In the genomic region with DNA sequence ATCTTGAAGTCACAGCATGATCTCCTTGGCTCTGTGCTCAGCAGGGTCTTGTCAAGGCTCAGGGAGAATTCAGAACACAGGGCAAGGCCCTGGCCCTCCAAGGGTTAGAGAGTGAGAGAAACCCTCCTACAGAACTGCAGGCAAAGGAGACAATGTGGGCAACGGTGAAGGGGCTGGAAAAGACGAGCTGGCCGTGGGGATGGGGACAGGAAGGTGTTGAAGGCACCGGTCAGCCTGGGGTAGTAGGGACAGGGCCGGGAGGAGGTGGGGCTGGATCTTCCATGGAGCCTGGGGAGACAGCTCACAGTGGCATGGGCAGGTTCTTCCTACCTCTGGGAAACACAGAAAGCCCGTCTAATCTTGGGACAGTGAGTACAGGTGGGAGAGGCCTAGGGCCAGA, we compare ENCODE assay signal across 13 cellular contexts.
DNase-seq lines count a peak whose midpoint lies in the region; ATAC-seq and TF ChIP-seq lines count a peak whose summit lies in the region.
"Had no signal": no experiment of that assay in that cellular context is flagged by ENCODE, and none has a peak within 500 bp of the region (broad histone marks: within the 10 kb centered on the region; RNA-seq: fewer than 3 reads in every experiment).

No MANE protein-coding gene starts in this region.

- H3K4me2 ChIP-seq in smooth muscle cell, result no peak overlapping the region

- H3K9me3 ChIP-seq in esophagus muscularis mucosa, result no peaks in the 10 kb centered on the region
- H3K9me3 ChIP-seq in transverse colon, result no peaks in the 10 kb centered on the region
- no peaks in the 10 kb centered on the region for H3K9me3 ChIP-seq in smooth muscle cell (replicated peaks; ENCODE audit: low read depth)

- no peaks in the 10 kb centered on the region for H4K20me1 ChIP-seq in smooth muscle cell (ENCODE audit: low read depth)

- WGBS in esophagus muscularis mucosa, result 66% methylated on average over 6 of the region's 6 CpGs
- 96% methylated on average over 6 of the region's 6 CpGs; no CpG with 5 or more reads in 1 of the 2 donors for WGBS in transverse colon (ENCODE audit: low coverage in 1 of 2), 2 donors
- 95% methylated on average over 6 of the region's 6 CpGs for WGBS in smooth muscle cell (ENCODE audit: low lambda C conversion rate)

- peak; percentile 57 for DNase-seq in NCI-H1694 treated with DMSO at 0.1 percent for 48 hours (lab: John Stamatoyannopoulos, UW)
- no peak for DNase-seq in NCI-H1694 (lab: John Stamatoyannopoulos, UW)
- DNase-seq in esophagus muscularis mucosa (ENCODE audit: extremely low spot score), result no peak
- DNase-seq in neural crest cell (ENCODE audit: low read depth, low spot score), result no peak
- DNase-seq in transverse colon, result no peak
- DNase-seq in NCI-H345 (lab: John Stamatoyannopoulos, UW), result no peak
- no peak for DNase-seq in smooth muscle cell (lab: John Stamatoyannopoulos, UW; ENCODE audit: unreplicated experiment)
- DNase-seq: activated CD8-positive, alpha-beta memory T cell treated with anti-CD3 and anti-CD28 coated beads, Interleukin-2, amount 10 ng/mL, durations not matched to agents 7 days and 5 days; NCI-H1105; NCI-H526 treated with DMSO at 0.1 percent for 48 hours had no signal

- peaks cover 0 to 42% (median 30%) of the 10 kb centered on the region in 4 donors for H3K36me3 ChIP-seq in esophagus muscularis mucosa
- peaks cover 0 to 10% (median 0%) of the 10 kb centered on the region in 4 donors for H3K36me3 ChIP-seq in transverse colon
- no peaks in the 10 kb centered on the region for H3K36me3 ChIP-seq in smooth muscle cell (ENCODE audit: low read depth)

- no peak overlapping the region for H3K4me3 Mint-ChIP-seq in neural crest cell
- H3K4me3 Mint-ChIP-seq: activated CD8-positive, alpha-beta memory T cell treated with anti-CD3 and anti-CD28 coated beads, Interleukin-2, amount 10 ng/mL, durations not matched to agents 7 days and 5 days had no signal

- in situ Hi-C loops in transverse colon (cut with MboI; ENCODE audit: low pct_ligation_motif_present in 1 of 4, low pct_unique_long_range_greater_than_20kb in 1 of 4, low sequenced_read_pairs in 3 of 4), result loop anchor here in 1 of 4 donors (25.0 kb wide), 1 partner anchor 154 kb away; a partner anchor contains a TSS

- H3K9ac ChIP-seq in smooth muscle cell (ENCODE audit: low read depth), result no peak overlapping the region

- no peaks in the 10 kb centered on the region for H3K36me3 Mint-ChIP-seq in neural crest cell (ENCODE audit: low read depth)

- H2AFZ ChIP-seq in smooth muscle cell (ENCODE audit: low read depth), result no peak overlapping the region

- no peaks in the 10 kb centered on the region for H3K79me2 ChIP-seq in smooth muscle cell (ENCODE audit: low read depth)

- no peaks in the 10 kb centered on the region for H3F3A ChIP-seq in smooth muscle cell (ENCODE audit: low read depth)

- H3K27ac ChIP-seq in esophagus muscularis mucosa (replicated peaks in 1 of 4) (peak overlapping the region; percentile 91 to 94 (median 92)), transverse colon (peak overlapping the region; percentile 75 to 88 (median 84)), smooth muscle cell (ENCODE audit: low read depth) (no peak overlapping the region)
- H3K27ac ChIP-seq: 22Rv1, epithelial cell of prostate had no signal

- H3K27ac Mint-ChIP-seq in neural crest cell (ENCODE audit: unreplicated experiment), result peak overlapping the region; percentile 78
- H3K27ac Mint-ChIP-seq: activated CD8-positive, alpha-beta memory T cell treated with anti-CD3 and anti-CD28 coated beads, Interleukin-2, amount 10 ng/mL, durations not matched to agents 7 days and 5 days had no signal

- intact Hi-C loops in esophagus muscularis mucosa (cut with DNase I) (no loop called here), transverse colon (cut with DNase I; ENCODE audit: low total_unique reads) (no loop called here)

- no peak for TF ChIP-seq CTCF in esophagus muscularis mucosa (IDR thresholded peaks at IDR 0.05)
- TF ChIP-seq CTCF in neural crest cell (conservative IDR thresholded peaks at IDR 0.05), result no peak
- TF ChIP-seq CTCF in transverse colon (IDR thresholded peaks at IDR 0.05), result no peak
- no peak for TF ChIP-seq CTCF in smooth muscle cell (IDR thresholded peaks at IDR 0.05; ENCODE audit: borderline replicate concordance, insufficient read depth, poor library complexity, severe bottlenecking)

- H3K9me3 Mint-ChIP-seq in neural crest cell, result no peaks in the 10 kb centered on the region

- TF ChIP-seq POLR2A in esophagus muscularis mucosa (IDR thresholded peaks at IDR 0.05; ENCODE audit: low read depth), result no peak
- no peak for TF ChIP-seq POLR2A in transverse colon (IDR thresholded peaks at IDR 0.05)

- peaks cover 58 to 99% (median 94%) of the 10 kb centered on the region in 4 donors for H3K4me1 ChIP-seq in esophagus muscularis mucosa
- H3K4me1 ChIP-seq in transverse colon, result peaks cover 9 to 40% (median 30%) of the 10 kb centered on the region in 4 donors
- H3K4me1 ChIP-seq in smooth muscle cell (ENCODE audit: low read depth), result peaks cover 24% of the 10 kb centered on the region

- H3K27me3 Mint-ChIP-seq in neural crest cell (ENCODE audit: low read depth), result no peaks in the 10 kb centered on the region
- H3K27me3 Mint-ChIP-seq: activated CD8-positive, alpha-beta memory T cell treated with anti-CD3 and anti-CD28 coated beads, Interleukin-2, amount 10 ng/mL, durations not matched to agents 7 days and 5 days had no signal

- no peak for TF ChIP-seq EP300 in esophagus muscularis mucosa (IDR thresholded peaks at IDR 0.05)
- no peak for TF ChIP-seq EP300 in transverse colon (IDR thresholded peaks at IDR 0.05; ENCODE audit: low read depth)

- H3K4me3 ChIP-seq in esophagus muscularis mucosa (no peak overlapping the region), transverse colon (no peak overlapping the region), smooth muscle cell (no peak overlapping the region)

- peaks cover 33% of the 10 kb centered on the region for H3K4me1 Mint-ChIP-seq in neural crest cell

- ATAC-seq in GM19463 (IDR thresholded peaks at IDR 0.05; ENCODE audit: unreplicated experiment), result no peak
- ATAC-seq: activated CD8-positive, alpha-beta memory T cell treated with anti-CD3 and anti-CD28 coated beads, Interleukin-2, amount 10 ng/mL, durations not matched to agents 7 days and 5 days had no signal

- H3K27me3 ChIP-seq in esophagus muscularis mucosa (no peaks in the 10 kb centered on the region), transverse colon (no peaks in the 10 kb centered on the region), smooth muscle cell (ENCODE audit: low read depth) (no peaks in the 10 kb centered on the region)
